8 cellular contexts compared by ENCODE assay signal in genomic region chr12:54579696-54580333, GRCh38. TPM values are rescaled to one million over a fixed set of nuclear protein-coding genes. Genes with fewer than 3 reads are reported as not detected.
A peak's percentile ranks its signal among the peaks of the same experiment; 100 is the strongest.
DNase-seq lines count a peak whose midpoint lies in the region; TF ChIP-seq lines count a peak whose summit lies in the region.

No MANE protein-coding gene starts in this region.

- DNase-seq in NCI-H187 (lab: John Stamatoyannopoulos, UW): peak; percentile 42 to 71
- no peak for DNase-seq in NCI-H187 treated with DMSO at 0.1 percent for 48 hours (lab: John Stamatoyannopoulos, UW)
- peak; percentile 65 to 91 for DNase-seq in HAP-1 (ENCODE audit: low spot score in 2 of 2)
- DNase-seq in M059J (ENCODE audit: low read depth): peak; percentile 57
- peak; percentile 69 for DNase-seq in T1000 (lab: John Stamatoyannopoulos, UW)
- peak; percentile 63 for DNase-seq in astrocyte of the spinal cord (ENCODE audit: low read depth, low spot score)
- DNase-seq in stimulated activated CD4-positive, alpha-beta T cell treated with anti-CD3 and anti-CD28 coated beads, Interleukin-12 subunit alpha, Interleukin-12 subunit beta, amount 100 ng/mL, for 4 hours: peak; percentile 83

- H3K36me3 ChIP-seq in HAP-1 (replicated peaks): no peaks in the 10 kb centered on the region
- H3K36me3 ChIP-seq in iPS-15b (ENCODE audit: control insufficient read depth, insufficient read depth, low read length): peaks cover 3% of the 10 kb centered on the region

- TF ChIP-seq CTCF in astrocyte of the spinal cord (IDR thresholded peaks at IDR 0.05; ENCODE audit: low read depth, low read length): peak; percentile 100

- H3K9me3 ChIP-seq in HAP-1 (no peaks in the 10 kb centered on the region), iPS-15b (ENCODE audit: control insufficient read depth, insufficient read depth, low read length) (no peaks in the 10 kb centered on the region)

- H3K27me3 ChIP-seq in HAP-1 (ENCODE audit: low read depth): no peaks in the 10 kb centered on the region
- H3K27me3 ChIP-seq in iPS-15b (ENCODE audit: control insufficient read depth, insufficient read depth, low read length): no peaks in the 10 kb centered on the region

- no peak overlapping the region for H3K4me3 ChIP-seq in HAP-1
- H3K4me3 ChIP-seq in astrocyte of the spinal cord (ENCODE audit: low read depth, low read length): no peak overlapping the region
- no peak overlapping the region for H3K4me3 ChIP-seq in iPS-15b (ENCODE audit: low read depth, low read length)

- peak overlapping the region; percentile 24 for H3K9ac ChIP-seq in iPS-15b (ENCODE audit: low read depth, low read length)

- H3K4me1 ChIP-seq in HAP-1 (no peaks in the 10 kb centered on the region), iPS-15b (ENCODE audit: control insufficient read depth, insufficient read depth, low read length) (peaks cover 8% of the 10 kb centered on the region)

- in situ Hi-C loops in HAP-1 (cut with MboI; ENCODE audit: low sequenced_read_pairs) (no loop called here), astrocyte of the spinal cord (cut with HindIII; ENCODE audit: low sequenced_read_pairs) (no loop called here)

RNA-seq across cellular contexts. Expression of gene PPP1R1A, which starts 8.6 kb away (rescaled TPM):
- not detected in 2 replicates for total RNA-seq in M059J (2014; rRNA removed; shearing (Covaris generic))

RNA-seq across cellular contexts. Expression of gene PDE1B, which starts 30.4 kb away (rescaled TPM):
- not detected in 2 replicates for total RNA-seq in M059J (2014; rRNA removed; shearing (Covaris generic))

RNA-seq across cellular contexts. Expression of gene LACRT, which starts 54.9 kb away (rescaled TPM):
- not detected in 2 replicates for total RNA-seq in M059J (2014; rRNA removed; shearing (Covaris generic))
